8 cellular contexts compared by ENCODE assay signal in genomic region chr9:95510610-95511231, GRCh38. TPM values are rescaled to one million over a fixed set of nuclear protein-coding genes. Genes with fewer than 3 reads are reported as not detected.
DNase-seq lines count a peak whose midpoint lies in the region; ATAC-seq and TF ChIP-seq lines count a peak whose summit lies in the region.

No MANE protein-coding gene starts in this region.

- ATAC-seq in HG03280 (IDR thresholded peaks at IDR 0.05; ENCODE audit: unreplicated experiment), result peak; percentile 49

- in situ Hi-C loops in GM18951 (cut with MboI; ENCODE audit: low sequenced_read_pairs, unreplicated experiment), result no loop called here

- TF ChIP-seq POLR2A in GM18951 (IDR thresholded peaks at IDR 0.05; ENCODE audit: extremely low read depth, insufficient read depth, insufficient read length), result peak; percentile 84

- no peak for TF ChIP-seq CTCF in AG09309 (IDR thresholded peaks at IDR 0.05; ENCODE audit: control insufficient read depth, insufficient read depth, low read depth, low read length, missing control alignments)
- no peak for TF ChIP-seq CTCF in kidney epithelial cell (IDR thresholded peaks at IDR 0.05; ENCODE audit: insufficient read depth, low read length, poor library complexity, severe bottlenecking)

- no peaks in the 10 kb centered on the region for H3K27me3 ChIP-seq in kidney epithelial cell (ENCODE audit: control insufficient read depth, insufficient read depth, low read length)

- peak overlapping the region; percentile 100 for H3K4me3 ChIP-seq in AG09309 (ENCODE audit: control insufficient read depth, low read depth, low read length)
- H3K4me3 ChIP-seq in kidney epithelial cell (ENCODE audit: low read depth, low read length), result peak overlapping the region; percentile 65

- DNase-seq in AG09309 (ENCODE audit: low read depth), result peak; percentile 83
- peak; percentile 84 for DNase-seq in NCI-H345 (lab: John Stamatoyannopoulos, UW)
- peak; percentile 73 to 81 for DNase-seq in activated CD4-positive, alpha-beta T cell treated with anti-CD3 and anti-CD28 coated beads for 24 hours (ENCODE audit: low read depth in 2 of 2)
- DNase-seq in cerebellum (ENCODE audit: low spot score), result peak; percentile 89
- DNase-seq in kidney epithelial cell (ENCODE audit: low read depth), result peak; percentile 74
- DNase-seq in stimulated activated CD4-positive, alpha-beta T cell treated with anti-CD3 and anti-CD28 coated beads, Interleukin-12 subunit alpha, Interleukin-12 subunit beta, amount 100 ng/mL, for 4 hours, result peak; percentile 81

- no peaks in the 10 kb centered on the region for H3K36me3 ChIP-seq in kidney epithelial cell (ENCODE audit: control insufficient read depth, insufficient read depth, low read length)

RNA-seq across cellular contexts. Expression of gene PTCH1, which starts 6.0 kb away (rescaled TPM):
- 60.2 TPM for total RNA-seq in cerebellum
- 2.8 and 7.3 TPM in 2 replicates for total RNA-seq in kidney epithelial cell

Comparison
In these comparisons a context has a peak if more than half of its experiments do, and no peak if none do; other contexts are left out.
1. Peak in every context shown above with its lines: DNase-seq, ATAC-seq and H3K4me3 ChIP-seq.